Comparison of ENCODE assay signal across 14 cellular contexts in the genomic region with DNA sequence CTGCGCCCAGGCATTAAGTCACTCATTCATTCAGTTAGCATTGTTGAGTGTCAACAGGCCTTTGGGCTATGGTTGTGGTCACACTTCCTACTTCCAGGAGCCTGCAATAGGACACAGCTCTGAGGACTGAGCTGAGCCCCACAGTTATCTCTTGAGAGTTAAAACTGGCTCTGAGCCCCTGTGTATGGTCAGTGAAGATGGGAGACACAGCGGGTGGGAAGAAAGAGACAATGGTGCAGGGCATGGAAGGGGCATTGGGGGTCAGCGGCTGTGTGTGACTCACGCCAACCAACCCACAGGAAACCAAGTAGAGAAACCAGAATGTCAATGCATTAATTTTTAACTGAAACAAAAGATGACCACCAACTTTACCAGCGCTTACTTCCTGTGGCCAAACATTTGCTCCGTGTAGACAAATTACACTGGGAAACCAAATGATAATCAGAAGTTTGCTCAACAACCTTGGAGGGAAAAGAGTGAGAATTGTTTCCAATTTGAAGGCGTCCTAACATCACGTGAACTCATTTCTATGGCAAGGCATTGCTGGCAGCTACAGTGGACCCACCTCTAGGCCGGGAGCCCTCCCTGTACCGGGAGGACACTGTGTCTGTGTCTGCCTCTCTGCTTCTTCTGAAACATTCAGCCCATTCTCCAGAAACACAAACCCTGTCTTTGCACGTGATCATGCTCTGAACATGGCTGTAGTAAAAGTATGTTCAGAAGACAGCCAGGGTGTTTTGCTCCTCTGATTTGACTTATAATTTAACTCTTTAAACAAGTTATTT.
A peak's percentile ranks its signal among the peaks of the same experiment; 100 is the strongest.
DNase-seq lines count a peak whose midpoint lies in the region; ATAC-seq and TF ChIP-seq lines count a peak whose summit lies in the region.
"Had no signal": no experiment of that assay in that cellular context is flagged by ENCODE, and none has a peak within 500 bp of the region (broad histone marks: within the 10 kb centered on the region; RNA-seq: fewer than 3 reads in every experiment).

No MANE protein-coding gene starts in this region.

- no peaks in the 10 kb centered on the region for H3K9me3 Mint-ChIP-seq in central memory CD8-positive, alpha-beta T cell

- H3K36me3 ChIP-seq in breast epithelium: no peaks in the 10 kb centered on the region
- H3K36me3 ChIP-seq: vagina had no signal

- H3K27me3 ChIP-seq in breast epithelium: no peaks in the 10 kb centered on the region
- H3K27me3 ChIP-seq: vagina had no signal

- no peak for TF ChIP-seq POLR2A in breast epithelium (IDR thresholded peaks at IDR 0.05)

- H3K4me1 ChIP-seq in breast epithelium: no peaks in the 10 kb centered on the region
- H3K4me1 ChIP-seq: vagina had no signal

- no peaks in the 10 kb centered on the region for H3K9me3 ChIP-seq in breast epithelium
- H3K9me3 ChIP-seq: vagina had no signal

- ATAC-seq in GM19438 (IDR thresholded peaks at IDR 0.05; ENCODE audit: low read depth, unreplicated experiment) (peak; percentile 45), HG03432 (IDR thresholded peaks at IDR 0.05; ENCODE audit: unreplicated experiment) (peak; percentile 54), left cardiac atrium (no peak), GM19351 (IDR thresholded peaks at IDR 0.05; ENCODE audit: unreplicated experiment) (no peak)
- ATAC-seq in central memory CD8-positive, alpha-beta T cell (replicated peaks; ENCODE audit: extremely low read depth, poor library complexity, severe bottlenecking): no peak

- H3K27me3 Mint-ChIP-seq in central memory CD8-positive, alpha-beta T cell: no peaks in the 10 kb centered on the region
- H3K27me3 Mint-ChIP-seq: CD4-positive, alpha-beta memory T cell had no signal

- intact Hi-C loops in left cardiac atrium (cut with DNase I): no loop called here
- intact Hi-C loops in breast epithelium (cut with DNase I; ENCODE audit: low total_unique reads): no loop called here

- H3K36me3 Mint-ChIP-seq in central memory CD8-positive, alpha-beta T cell (ENCODE audit: insufficient read depth): no peaks in the 10 kb centered on the region

- H3K4me3 ChIP-seq in breast epithelium: no peak overlapping the region
- H3K4me3 ChIP-seq: skin epidermis, vagina had no signal

- no peak overlapping the region for H3K27ac ChIP-seq in breast epithelium
- H3K27ac ChIP-seq: vagina had no signal

- peak overlapping the region; percentile 74 for H3K27ac Mint-ChIP-seq in central memory CD8-positive, alpha-beta T cell (ENCODE audit: low read depth)

- DNase-seq in CMK (ENCODE audit: low read depth): peak; percentile 52
- no peak for DNase-seq in central memory CD8-positive, alpha-beta T cell (ENCODE audit: low spot score in 2 of 2)
- no peak for DNase-seq in KG1 (lab: John Stamatoyannopoulos, UW)
- DNase-seq in left cardiac atrium: no peak
- no peak for DNase-seq in breast epithelium (ENCODE audit: low spot score in 2 of 2)
- DNase-seq: activated CD4-positive, CD25-positive, alpha-beta regulatory T cell; activated effector memory CD4-positive, alpha-beta T cell treated with anti-CD3 and anti-CD28 coated beads, Interleukin-2, amount 50 U/mL, for 16 hours; CD4-positive, alpha-beta memory T cell; NCI-H510A treated with DMSO at 0.1 percent for 48 hours had no signal

- no peak overlapping the region for H3K4me3 Mint-ChIP-seq in central memory CD8-positive, alpha-beta T cell

- H3K4me1 Mint-ChIP-seq in central memory CD8-positive, alpha-beta T cell: peaks cover 57% of the 10 kb centered on the region

- TF ChIP-seq CTCF in breast epithelium (IDR thresholded peaks at IDR 0.05): no peak

Comparison
In these comparisons a context has a peak if more than half of its experiments do, and no peak if none do; other contexts are left out.
1. ATAC-seq: peak in GM19438 (single experiment) and HG03432 (single experiment); none in central memory CD8-positive, alpha-beta T cell (single experiment), left cardiac atrium (0 of 2) and GM19351 (single experiment).